ENCODE assay signal across 7 cellular contexts in the genomic region with DNA sequence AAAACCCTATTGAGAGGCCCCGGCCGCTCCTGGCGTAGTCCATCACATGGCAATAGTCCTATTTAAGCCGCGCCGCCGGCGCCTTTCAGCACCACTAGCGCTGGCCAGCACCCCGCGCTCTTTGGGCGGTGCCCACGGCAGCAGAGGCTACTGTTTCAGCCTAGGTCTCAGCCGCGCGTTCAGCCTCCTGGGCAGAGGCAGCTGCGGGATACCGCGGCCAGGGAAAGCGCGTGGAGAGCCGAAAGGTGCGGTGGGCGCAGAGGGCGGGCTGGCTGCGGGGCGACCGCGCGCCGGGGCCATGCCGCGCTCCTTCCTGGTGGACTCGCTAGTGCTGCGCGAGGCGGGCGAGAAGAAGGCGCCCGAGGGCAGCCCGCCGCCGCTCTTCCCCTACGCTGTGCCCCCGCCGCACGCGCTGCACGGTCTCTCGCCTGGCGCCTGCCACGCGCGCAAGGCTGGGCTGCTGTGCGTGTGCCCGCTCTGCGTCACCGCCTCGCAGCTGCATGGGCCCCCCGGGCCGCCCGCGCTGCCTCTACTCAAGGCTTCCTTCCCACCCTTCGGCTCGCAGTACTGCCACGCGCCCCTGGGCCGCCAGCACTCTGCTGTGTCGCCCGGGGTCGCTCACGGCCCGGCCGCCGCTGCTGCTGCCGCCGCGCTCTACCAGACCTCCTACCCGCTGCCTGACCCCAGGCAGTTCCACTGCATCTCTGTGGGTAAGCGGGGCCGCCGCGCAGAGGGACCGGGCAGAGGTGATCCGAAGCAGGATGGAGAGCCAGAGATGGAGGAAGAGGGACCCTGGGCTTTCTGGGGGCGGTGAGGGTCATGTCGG. TPM values are rescaled to one million over a fixed set of nuclear protein-coding genes. Genes with fewer than 3 reads are reported as not detected.
DNase-seq lines count a peak whose midpoint lies in the region; ATAC-seq, FAIRE-seq and TF ChIP-seq lines count a peak whose summit lies in the region.

A gene (plus strand): TSS at position 91 of the 826 bp plus-strand sequence. CDS start 208 bp downstream, at position 299.

- no peaks in the 10 kb centered on the region for H3F3A ChIP-seq in smooth muscle cell (ENCODE audit: low read depth)

- CTCF ChIA-PET in mammary epithelial cell (lab: Charles Lee; ENCODE audit: low non-redundant PET), result no interaction called here

- no peaks in the 10 kb centered on the region for H3K36me3 ChIP-seq in H7 (replicated peaks; ENCODE audit: control insufficient read depth, insufficient read depth, low read length)
- no peaks in the 10 kb centered on the region for H3K36me3 ChIP-seq in mammary epithelial cell (ENCODE audit: insufficient read depth, low read length)
- H3K36me3 ChIP-seq in keratinocyte (ENCODE audit: control insufficient read depth in 2 of 2, extremely low read depth in 1 of 2, insufficient read depth in 2 of 2, low read length in 2 of 2), result no peaks in the 10 kb centered on the region
- no peaks in the 10 kb centered on the region for H3K36me3 ChIP-seq in smooth muscle cell (ENCODE audit: low read depth)

- H3K9me3 ChIP-seq in mammary epithelial cell (replicated peaks; ENCODE audit: insufficient read depth, low read length), result no peaks in the 10 kb centered on the region
- H3K9me3 ChIP-seq in keratinocyte (ENCODE audit: control insufficient read depth, low read depth, low read length), result no peaks in the 10 kb centered on the region
- no peaks in the 10 kb centered on the region for H3K9me3 ChIP-seq in smooth muscle cell (replicated peaks; ENCODE audit: low read depth)

- in situ Hi-C loops in SK-MEL-5 (cut with HindIII; ENCODE audit: low pct_unique_long_range_greater_than_20kb, low sequenced_read_pairs) (no loop called here), mammary epithelial cell (cut with MboI; ENCODE audit: low sequenced_read_pairs in 2 of 2) (no loop called here)

- TF ChIP-seq CTCF in mammary epithelial cell (conservative IDR thresholded peaks at IDR 0.05 in 1 of 2, IDR thresholded peaks at IDR 0.05 in 1 of 2; ENCODE audit: extremely low read depth in 1 of 2, insufficient read depth in 1 of 2, low read depth in 1 of 2, low read length in 2 of 2) (no peak), keratinocyte (optimal IDR thresholded peaks at IDR 0.05 in 1 of 3, IDR thresholded peaks at IDR 0.05 in 1 of 3, conservative IDR thresholded peaks at IDR 0.05 in 1 of 3; ENCODE audit: extremely low read depth in 1 of 3, insufficient read depth in 2 of 3, low read length in 3 of 3) (no peak), smooth muscle cell (IDR thresholded peaks at IDR 0.05; ENCODE audit: borderline replicate concordance, insufficient read depth, poor library complexity, severe bottlenecking) (no peak)

- dilution Hi-C loops in mammary epithelial cell (cut with HindIII; ENCODE audit: low sequenced_read_pairs), result no loop called here
- dilution Hi-C loops in keratinocyte (cut with MboI; ENCODE audit: extremely low pct_ligation_motif_present, low sequenced_read_pairs), result no loop called here

- intact Hi-C loops in mammary epithelial cell (cut with micrococcal nuclease), result loop anchor here (1.0 to 2.0 kb wide), 2 partner anchors 17 to 34 kb away; no protein-coding TSS in a partner anchor

- H3K9ac ChIP-seq in mammary epithelial cell (ENCODE audit: insufficient read depth, low read length), result no peak within 1 kb of the TSS
- no peak within 1 kb of the TSS for H3K9ac ChIP-seq in keratinocyte (ENCODE audit: control insufficient read depth, extremely low read depth, insufficient read depth, low read length)
- H3K9ac ChIP-seq in smooth muscle cell (ENCODE audit: low read depth), result no peak within 1 kb of the TSS

- H3K79me2 ChIP-seq in mammary epithelial cell (ENCODE audit: insufficient read depth, low read length) (no peaks in the 10 kb centered on the region), keratinocyte (ENCODE audit: control insufficient read depth, insufficient read depth, low read length) (no peaks in the 10 kb centered on the region), smooth muscle cell (ENCODE audit: low read depth) (no peaks in the 10 kb centered on the region)

- H3K27ac ChIP-seq in mammary epithelial cell (ENCODE audit: insufficient read depth, low read depth, low read length), result no peak within 1 kb of the TSS
- H3K27ac ChIP-seq in keratinocyte (ENCODE audit: control insufficient read depth, insufficient read depth, low read length), result no peak within 1 kb of the TSS
- H3K27ac ChIP-seq in smooth muscle cell (ENCODE audit: low read depth), result no peak within 1 kb of the TSS

- H3K4me1 ChIP-seq in mammary epithelial cell (ENCODE audit: insufficient read depth, low read length) (peaks cover 7% of the 10 kb centered on the region), keratinocyte (ENCODE audit: control insufficient read depth, extremely low read depth, insufficient read depth, low read length) (peaks cover 3% of the 10 kb centered on the region), smooth muscle cell (ENCODE audit: low read depth) (peaks cover 12% of the 10 kb centered on the region)

- H4K20me1 ChIP-seq in mammary epithelial cell (ENCODE audit: insufficient read depth, low read length), result peaks cover 2% of the 10 kb centered on the region
- H4K20me1 ChIP-seq in keratinocyte (ENCODE audit: control insufficient read depth, extremely low read depth, insufficient read depth, low read length), result peaks cover 5% of the 10 kb centered on the region
- no peaks in the 10 kb centered on the region for H4K20me1 ChIP-seq in smooth muscle cell (ENCODE audit: low read depth)

- no peaks in the 10 kb centered on the region for H3K9me1 ChIP-seq in keratinocyte (ENCODE audit: control insufficient read depth, extremely low read depth, insufficient read depth, low read length)

- DNase-seq in H7 (peak; percentile 92), SK-MEL-5 (ENCODE audit: low read depth, low spot score) (peak; percentile 83), mammary epithelial cell (peak; percentile 79), keratinocyte (ENCODE audit: low read depth, low spot score) (peak; percentile 13), smooth muscle cell (lab: John Stamatoyannopoulos, UW; ENCODE audit: unreplicated experiment) (peak; percentile 24), RKO (ENCODE audit: low spot score) (no peak)

- no peak for ATAC-seq in GM21381 (IDR thresholded peaks at IDR 0.05; ENCODE audit: unreplicated experiment)

- H3K27me3 ChIP-seq in H7 (ENCODE audit: control insufficient read depth, insufficient read depth, low read length) (peaks cover 100% of the 10 kb centered on the region), mammary epithelial cell (ENCODE audit: insufficient read depth, low read length) (peaks cover 74% of the 10 kb centered on the region), keratinocyte (ENCODE audit: control insufficient read depth, extremely low read depth, insufficient read depth, low read length) (peaks cover 98% of the 10 kb centered on the region), smooth muscle cell (ENCODE audit: low read depth) (peaks cover 100% of the 10 kb centered on the region)

- no TSS peak for BruUV-seq in mammary epithelial cell (replicated peaks; lab: Mats Ljungman, UMichigan)

- 16% methylated on average over 10 of the region's 87 CpGs for WGBS in mammary epithelial cell (ENCODE audit: low coverage, missing lambda C conversion rate)
- 7% methylated on average over 56 of the region's 87 CpGs for WGBS in smooth muscle cell (ENCODE audit: low lambda C conversion rate)

- H3K4me2 ChIP-seq in mammary epithelial cell (ENCODE audit: insufficient read depth, low read depth, low read length) (peak within 1 kb of the TSS; percentile 71), keratinocyte (ENCODE audit: control insufficient read depth, extremely low read depth, insufficient read depth, low read depth, low read length) (peak within 1 kb of the TSS; percentile 68), smooth muscle cell (peak within 1 kb of the TSS; percentile 80)

- no peak within 1 kb of the TSS for H2AFZ ChIP-seq in mammary epithelial cell (ENCODE audit: low read depth, low read length)
- H2AFZ ChIP-seq in keratinocyte (ENCODE audit: control insufficient read depth, low read length), result no peak within 1 kb of the TSS
- H2AFZ ChIP-seq in smooth muscle cell (ENCODE audit: low read depth), result no peak within 1 kb of the TSS

- H3K4me3 ChIP-seq in H7 (ENCODE audit: insufficient read depth, low read depth, low read length) (no peak within 1 kb of the TSS), mammary epithelial cell (replicated peaks in 1 of 3; ENCODE audit: insufficient read depth in 1 of 3, low read depth in 2 of 3, low read length in 3 of 3) (peak within 1 kb of the TSS in 1 of 3 experiments; percentile 31), keratinocyte (ENCODE audit: control insufficient read depth in 2 of 3, extremely low read depth in 1 of 3, insufficient read depth in 2 of 3, low read depth in 1 of 3, low read length in 3 of 3) (peak within 1 kb of the TSS in 2 of 3 experiments; percentile 22 to 30), smooth muscle cell (peak within 1 kb of the TSS; percentile 38)

- FAIRE-seq in keratinocyte (lab: Jason Lieb, UNC), result no peak

RNA-seq across cellular contexts. Expression of the gene that starts here (rescaled TPM):
- not detected in 2 replicates for total RNA-seq in H7 (2014; rRNA removed; shearing (Covaris generic))
- not detected in 2 replicates for total RNA-seq in SK-MEL-5 (2014; rRNA removed; shearing (Covaris generic))
- polyA plus RNA-seq in SK-MEL-5 (2015; cell fraction: cytosol; rRNA removed), result not detected in 2 replicates
- not detected in 2 replicates for polyA plus RNA-seq in SK-MEL-5 (2015; cell fraction: nucleus; rRNA removed)
- not detected for total RNA-seq in mammary epithelial cell
- not detected for polyA plus RNA-seq in mammary epithelial cell
- not detected for polyA minus RNA-seq in mammary epithelial cell
- not detected in 3 replicates for polyA plus RNA-seq in keratinocyte
- not detected for polyA plus RNA-seq in keratinocyte (2011; ENCODE audit: low read depth)
- not detected in 2 replicates for polyA plus RNA-seq in keratinocyte (2011; cell fraction: cytosol; rRNA removed)
- polyA plus RNA-seq in keratinocyte (2011; cell fraction: nucleus; rRNA removed), result not detected in 2 replicates
- polyA plus RNA-seq in keratinocyte (2012; ENCODE audit: low replicate concordance), result not detected in 2 replicates
- polyA minus RNA-seq in keratinocyte, result not detected in 3 replicates
- polyA minus RNA-seq in keratinocyte (2011; cell fraction: cytosol; rRNA and poly(A)+ RNA removed), result not detected
- polyA minus RNA-seq in keratinocyte (2011; cell fraction: nucleus; rRNA and poly(A)+ RNA removed), result not detected in 2 replicates
- total RNA-seq in smooth muscle cell, result not detected in 2 replicates
- not detected in 2 replicates for polyA plus RNA-seq in smooth muscle cell

Comparison
In these comparisons a context has a peak if more than half of its experiments do, and no peak if none do; other contexts are left out.
1. Peak in DNase-seq in H7; RNA of the gene not detected or under 1 TPM.
2. Peak in DNase-seq in SK-MEL-5; RNA of the gene not detected or under 1 TPM.
3. Peak in DNase-seq and H3K4me2 ChIP-seq in mammary epithelial cell; RNA of the gene not detected or under 1 TPM.
4. Peak in DNase-seq, H3K4me3 ChIP-seq and H3K4me2 ChIP-seq in keratinocyte; RNA of the gene not detected or under 1 TPM.
5. Peak in DNase-seq, H3K4me3 ChIP-seq and H3K4me2 ChIP-seq in smooth muscle cell; RNA of the gene not detected or under 1 TPM.